9 cellular contexts compared by ENCODE assay signal in genomic region chr1:161115132-161115711, GRCh38. TPM values are rescaled to one million over a fixed set of nuclear protein-coding genes. Genes with fewer than 3 reads are reported as not detected.
DNase-seq lines count a peak whose midpoint lies in the region; ATAC-seq, FAIRE-seq and TF ChIP-seq lines count a peak whose summit lies in the region.
"Had no signal": no experiment of that assay in that cellular context is flagged by ENCODE, and none has a peak within 500 bp of the region (broad histone marks: within the 10 kb centered on the region; RNA-seq: fewer than 3 reads in every experiment).

No MANE protein-coding gene starts in this region.

- no peaks in the 10 kb centered on the region for H3K9me3 ChIP-seq in skeletal muscle satellite cell (replicated peaks; ENCODE audit: low read length)

- peaks cover 51% of the 10 kb centered on the region for H3K36me3 Mint-ChIP-seq in activated CD4-positive, alpha-beta T cell treated with anti-CD3 and anti-CD28 coated beads for 36 hours (ENCODE audit: low read depth)

- peak overlapping the region; percentile 98 for H3K27ac Mint-ChIP-seq in activated CD4-positive, alpha-beta T cell treated with anti-CD3 and anti-CD28 coated beads for 36 hours

- H3K9ac ChIP-seq in skeletal muscle satellite cell (ENCODE audit: low read depth, low read length): no peak overlapping the region

- POLR2A ChIA-PET in activated CD4-positive, alpha-beta T cell treated with anti-CD3 and anti-CD28 coated beads for 36 hours (lab: Charles Lee): no interaction called here

- DNase-seq in activated CD4-positive, alpha-beta T cell treated with anti-CD3 and anti-CD28 coated beads for 36 hours: peak; percentile 77
- DNase-seq in activated CD4-positive, alpha-beta T cell treated with anti-CD3 and anti-CD28 coated beads, Interleukin-2, amount 50 U/mL, for 1 hour: no peak
- DNase-seq in RCC 7860 (ENCODE audit: low spot score): peak; percentile 95
- peak; percentile 100 for DNase-seq in bronchial epithelial cell (ENCODE audit: low read depth)
- DNase-seq in globus pallidus (ENCODE audit: low spot score): no peak
- DNase-seq in NCI-H2029 treated with DMSO at 0.1 percent for 48 hours (lab: John Stamatoyannopoulos, UW): no peak
- no peak for DNase-seq in NCI-H82 treated with DMSO at 0.1 percent for 48 hours (lab: John Stamatoyannopoulos, UW; ENCODE audit: unreplicated experiment)
- DNase-seq: MM.1S had no signal

- CTCF ChIA-PET in activated CD4-positive, alpha-beta T cell treated with anti-CD3 and anti-CD28 coated beads for 36 hours (lab: Charles Lee): interaction anchor here (1.0 to 3.9 kb wide), 4 partner anchors 17 to 64 kb away, joined by 3 to 32 read pairs (median 4); partner anchors contain the start of gene KLHDC9

- peak; percentile 88 for FAIRE-seq in RCC 7860 (lab: Jason Lieb, UNC)
- FAIRE-seq in bronchial epithelial cell (lab: Jason Lieb, UNC): peak; percentile 95

- no peak for TF ChIP-seq CTCF in bronchial epithelial cell (IDR thresholded peaks at IDR 0.05; ENCODE audit: insufficient read depth, low read length, severe bottlenecking)

- ATAC-seq in activated CD4-positive, alpha-beta T cell treated with anti-CD3 and anti-CD28 coated beads for 36 hours: peak; percentile 70

- H3K27me3 Mint-ChIP-seq in activated CD4-positive, alpha-beta T cell treated with anti-CD3 and anti-CD28 coated beads for 36 hours: no peaks in the 10 kb centered on the region

- peaks cover 70% of the 10 kb centered on the region for H3K4me1 Mint-ChIP-seq in activated CD4-positive, alpha-beta T cell treated with anti-CD3 and anti-CD28 coated beads for 36 hours

- H3K9me3 Mint-ChIP-seq in activated CD4-positive, alpha-beta T cell treated with anti-CD3 and anti-CD28 coated beads for 36 hours (ENCODE audit: low read depth): no peaks in the 10 kb centered on the region

- peak overlapping the region; percentile 94 for H3K4me3 Mint-ChIP-seq in activated CD4-positive, alpha-beta T cell treated with anti-CD3 and anti-CD28 coated beads for 36 hours

- H3K4me3 ChIP-seq in bronchial epithelial cell (ENCODE audit: low read depth, low read length) (no peak overlapping the region), skeletal muscle satellite cell (ENCODE audit: low read length) (no peak overlapping the region)

- intact Hi-C loops in activated CD4-positive, alpha-beta T cell treated with anti-CD3 and anti-CD28 coated beads for 36 hours (cut with DNase I, micrococcal nuclease): loop anchor here in 1 of 2 experiments (5.0 kb wide), 1 partner anchor 272 kb away; no protein-coding TSS in a partner anchor

- H3K27me3 ChIP-seq in bronchial epithelial cell (ENCODE audit: control insufficient read depth, insufficient read depth, low read length) (no peaks in the 10 kb centered on the region), skeletal muscle satellite cell (ENCODE audit: control insufficient read depth, insufficient read depth, low read length) (no peaks in the 10 kb centered on the region)

- peak overlapping the region; percentile 31 for H3K4me2 ChIP-seq in skeletal muscle satellite cell (ENCODE audit: low read length)

- H3K4me1 ChIP-seq in skeletal muscle satellite cell (ENCODE audit: control insufficient read depth, insufficient read depth, low read length): peaks cover 40% of the 10 kb centered on the region

- H3K36me3 ChIP-seq in bronchial epithelial cell (ENCODE audit: control insufficient read depth, insufficient read depth, low read length) (peaks cover 1% of the 10 kb centered on the region), skeletal muscle satellite cell (ENCODE audit: insufficient read depth, low read length) (peaks cover 6% of the 10 kb centered on the region)

RNA-seq across cellular contexts. Expression of gene PFDN2, which starts 2.6 kb away (rescaled TPM):
- total RNA-seq in activated CD4-positive, alpha-beta T cell treated with anti-CD3 and anti-CD28 coated beads for 36 hours: 100 to 1,000 TPM; 108 to 136 TPM
- total RNA-seq in bronchial epithelial cell: 204 and 224 TPM in 2 replicates
- total RNA-seq in skeletal muscle satellite cell (2012; rRNA removed): 44.4 and 52.0 TPM in 2 replicates

RNA-seq across cellular contexts. Expression of gene NIT1, which starts 2.7 kb away (rescaled TPM):
- total RNA-seq in activated CD4-positive, alpha-beta T cell treated with anti-CD3 and anti-CD28 coated beads for 36 hours: 10 to 100 TPM; 58.2 to 62.1 TPM
- total RNA-seq in bronchial epithelial cell: 40.5 and 58.2 TPM in 2 replicates
- 18.5 and 19.9 TPM in 2 replicates for total RNA-seq in skeletal muscle satellite cell (2012; rRNA removed)

RNA-seq across cellular contexts. Expression of gene KLHDC9, which starts 17.1 kb away (rescaled TPM):
- under 1 TPM; 0.39 to 0.50 TPM for total RNA-seq in activated CD4-positive, alpha-beta T cell treated with anti-CD3 and anti-CD28 coated beads for 36 hours
- total RNA-seq in bronchial epithelial cell: 1.3 and 5.0 TPM in 2 replicates
- 0.22 TPM in 1 of 2 replicates, not detected in the other for total RNA-seq in skeletal muscle satellite cell (2012; rRNA removed)

RNA-seq across cellular contexts. Expression of gene DEDD, which starts 17.2 kb away (rescaled TPM):
- total RNA-seq in activated CD4-positive, alpha-beta T cell treated with anti-CD3 and anti-CD28 coated beads for 36 hours: 10 to 100 TPM; 33.9 to 44.9 TPM
- 26.9 and 31.9 TPM in 2 replicates for total RNA-seq in bronchial epithelial cell
- 21.8 and 25.3 TPM in 2 replicates for total RNA-seq in skeletal muscle satellite cell (2012; rRNA removed)

RNA-seq across cellular contexts. Expression of gene NECTIN4, which starts 25.9 kb away (rescaled TPM):
- total RNA-seq in activated CD4-positive, alpha-beta T cell treated with anti-CD3 and anti-CD28 coated beads for 36 hours: not detected
- 108 and 200 TPM in 2 replicates for total RNA-seq in bronchial epithelial cell
- total RNA-seq in skeletal muscle satellite cell (2012; rRNA removed): 0.25 and 0.66 TPM in 2 replicates

Comparison
In these comparisons a context has a peak if more than half of its experiments do, and no peak if none do; other contexts are left out.
1. DNase-seq: peak in activated CD4-positive, alpha-beta T cell treated with anti-CD3 and anti-CD28 coated beads for 36 hours (single experiment), RCC 7860 (single experiment) and bronchial epithelial cell (single experiment); none in activated CD4-positive, alpha-beta T cell treated with anti-CD3 and anti-CD28 coated beads, Interleukin-2, amount 50 U/mL, for 1 hour (single experiment), globus pallidus (single experiment), NCI-H2029 treated with DMSO at 0.1 percent for 48 hours (single experiment) and NCI-H82 treated with DMSO at 0.1 percent for 48 hours (single experiment).